ENCODE assay signal across 13 cellular contexts in genomic region chr1:162219461-162219860, GRCh38.
DNase-seq lines count a peak whose midpoint lies in the region; ATAC-seq and TF ChIP-seq lines count a peak whose summit lies in the region.
"Had no signal": no experiment of that assay in that cellular context is flagged by ENCODE, and none has a peak within 500 bp of the region (broad histone marks: within the 10 kb centered on the region; RNA-seq: fewer than 3 reads in every experiment).

No MANE protein-coding gene starts in this region.

- no peak for ATAC-seq in heart left ventricle
- ATAC-seq: K562 had no signal

- no peaks in the 10 kb centered on the region for H3F3A ChIP-seq in neural cell (ENCODE audit: insufficient read depth, low read length, poor library complexity, severe bottlenecking)

- H3K27ac ChIP-seq in neural cell (ENCODE audit: low read length) (peak overlapping the region; percentile 73), heart left ventricle (no peak overlapping the region)
- H3K27ac ChIP-seq: C4-2B, Peyer's patch, SJSA1 had no signal

- no peaks in the 10 kb centered on the region for H4K20me1 ChIP-seq in neural cell (ENCODE audit: insufficient read depth)

- TF ChIP-seq RAD21 in neural cell (conservative IDR thresholded peaks at IDR 0.05) = peak; percentile 14

- H3K4me3 ChIP-seq in neural cell (ENCODE audit: low read length) (peak overlapping the region; percentile 44), heart left ventricle (no peak overlapping the region)
- H3K4me3 ChIP-seq: K562, Peyer's patch, SJSA1 had no signal

- intact Hi-C loops in heart left ventricle (cut with DNase I) = loop anchor here in 1 of 10 donors (5.0 kb wide), 1 partner anchor 157 kb away; no protein-coding TSS in a partner anchor

- peak overlapping the region; percentile 31 for H3K9ac ChIP-seq in neural cell (ENCODE audit: low read length)

- peaks cover 13% of the 10 kb centered on the region for H3K79me2 ChIP-seq in neural cell (replicated peaks; ENCODE audit: insufficient read depth, low read length)

- TF ChIP-seq CTCF in neural cell (IDR thresholded peaks at IDR 0.05; ENCODE audit: poor library complexity, severe bottlenecking) = no peak
- TF ChIP-seq CTCF in heart left ventricle (IDR thresholded peaks at IDR 0.05) = no peak

- H3K9me3 ChIP-seq in neural cell (ENCODE audit: low read length) = no peaks in the 10 kb centered on the region
- H3K9me3 ChIP-seq in heart left ventricle = no peaks in the 10 kb centered on the region
- H3K9me3 ChIP-seq: Peyer's patch, SJSA1 had no signal

- H3K36me3 ChIP-seq in neural cell (ENCODE audit: insufficient read depth, low read length) (no peaks in the 10 kb centered on the region), heart left ventricle (no peaks in the 10 kb centered on the region)
- H3K36me3 ChIP-seq: Peyer's patch, SJSA1 had no signal

- peak; percentile 38 for TF ChIP-seq EP300 in neural cell (conservative IDR thresholded peaks at IDR 0.05; ENCODE audit: poor library complexity, severe bottlenecking)

- H3K4me1 ChIP-seq in heart left ventricle = peaks cover 0 to 28% (median 9%) of the 10 kb centered on the region in 12 donors
- H3K4me1 ChIP-seq: SJSA1 had no signal

- H3K27me3 ChIP-seq in neural cell (ENCODE audit: insufficient read depth, low read depth, low read length) = no peaks in the 10 kb centered on the region
- no peaks in the 10 kb centered on the region for H3K27me3 ChIP-seq in heart left ventricle
- H3K27me3 ChIP-seq: Peyer's patch had no signal

- peak; percentile 44 for DNase-seq in DMS 273 treated with DMSO at 0.1 percent for 48 hours (lab: John Stamatoyannopoulos, UW)
- DNase-seq in NCI-H2081 (lab: John Stamatoyannopoulos, UW) = peak; percentile 40 to 82
- DNase-seq in NCI-H69 (lab: John Stamatoyannopoulos, UW) = peak; percentile 95
- no peak for DNase-seq in heart left ventricle
- DNase-seq in stimulated activated naive CD4-positive, alpha-beta T cell treated with Interleukin-2 at 50 U/mL for 16 hours (lab: John Stamatoyannopoulos, UW) = no peak
- no peak for DNase-seq in ureter (ENCODE audit: low spot score)
- DNase-seq: AML-193, GDM1, Peyer's patch had no signal

- WGBS in heart left ventricle, 4 donors = 90 to 100% (median 92%) methylated on average over 1 of the region's 1 CpG

- no peak overlapping the region for H3K4me2 ChIP-seq in neural cell (ENCODE audit: low read length)

- H3K9me2 ChIP-seq in neural cell (ENCODE audit: insufficient read depth, low read length) = no peaks in the 10 kb centered on the region

- H2AFZ ChIP-seq in neural cell (ENCODE audit: low read depth, low read length) = no peak overlapping the region

- no peak for TF ChIP-seq POLR2A in heart left ventricle (IDR thresholded peaks at IDR 0.05)

TF ChIP-seq in neural cell, 6 proteins besides CTCF, POLR2A, EP300 and RAD21:
- TF ChIP-seq SMC3 (conservative IDR thresholded peaks at IDR 0.05; ENCODE audit: poor library complexity) (no peak), POLR2AphosphoS5 (IDR thresholded peaks at IDR 0.05) (no peak), EZH2 (IDR thresholded peaks at IDR 0.05; ENCODE audit: borderline replicate concordance, insufficient read depth, low read length, poor library complexity, severe bottlenecking) (no peak), MXI1 (conservative IDR thresholded peaks at IDR 0.05; ENCODE audit: poor library complexity, severe bottlenecking) (no peak), TAF1 (IDR thresholded peaks at IDR 0.05; ENCODE audit: low read depth) (no peak)
- TF ChIP-seq, protein P1, sequence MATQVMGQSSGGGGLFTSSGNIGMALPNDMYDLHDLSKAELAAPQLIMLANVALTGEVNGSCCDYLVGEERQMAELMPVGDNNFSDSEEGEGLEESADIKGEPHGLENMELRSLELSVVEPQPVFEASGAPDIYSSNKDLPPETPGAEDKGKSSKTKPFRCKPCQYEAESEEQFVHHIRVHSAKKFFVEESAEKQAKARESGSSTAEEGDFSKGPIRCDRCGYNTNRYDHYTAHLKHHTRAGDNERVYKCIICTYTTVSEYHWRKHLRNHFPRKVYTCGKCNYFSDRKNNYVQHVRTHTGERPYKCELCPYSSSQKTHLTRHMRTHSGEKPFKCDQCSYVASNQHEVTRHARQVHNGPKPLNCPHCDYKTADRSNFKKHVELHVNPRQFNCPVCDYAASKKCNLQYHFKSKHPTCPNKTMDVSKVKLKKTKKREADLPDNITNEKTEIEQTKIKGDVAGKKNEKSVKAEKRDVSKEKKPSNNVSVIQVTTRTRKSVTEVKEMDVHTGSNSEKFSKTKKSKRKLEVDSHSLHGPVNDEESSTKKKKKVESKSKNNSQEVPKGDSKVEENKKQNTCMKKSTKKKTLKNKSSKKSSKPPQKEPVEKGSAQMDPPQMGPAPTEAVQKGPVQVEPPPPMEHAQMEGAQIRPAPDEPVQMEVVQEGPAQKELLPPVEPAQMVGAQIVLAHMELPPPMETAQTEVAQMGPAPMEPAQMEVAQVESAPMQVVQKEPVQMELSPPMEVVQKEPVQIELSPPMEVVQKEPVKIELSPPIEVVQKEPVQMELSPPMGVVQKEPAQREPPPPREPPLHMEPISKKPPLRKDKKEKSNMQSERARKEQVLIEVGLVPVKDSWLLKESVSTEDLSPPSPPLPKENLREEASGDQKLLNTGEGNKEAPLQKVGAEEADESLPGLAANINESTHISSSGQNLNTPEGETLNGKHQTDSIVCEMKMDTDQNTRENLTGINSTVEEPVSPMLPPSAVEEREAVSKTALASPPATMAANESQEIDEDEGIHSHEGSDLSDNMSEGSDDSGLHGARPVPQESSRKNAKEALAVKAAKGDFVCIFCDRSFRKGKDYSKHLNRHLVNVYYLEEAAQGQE (IDR thresholded peaks at IDR 0.05; ENCODE audit: borderline replicate concordance) = no peak

Comparison
In these comparisons a context has a peak if more than half of its experiments do, and no peak if none do; other contexts are left out.
1. DNase-seq: peak in DMS 273 treated with DMSO at 0.1 percent for 48 hours (single experiment), NCI-H2081 (2 of 2) and NCI-H69 (single experiment); none in heart left ventricle (0 of 5), stimulated activated naive CD4-positive, alpha-beta T cell treated with Interleukin-2 at 50 U/mL for 16 hours (single experiment) and ureter (single experiment).